In the genomic region with DNA sequence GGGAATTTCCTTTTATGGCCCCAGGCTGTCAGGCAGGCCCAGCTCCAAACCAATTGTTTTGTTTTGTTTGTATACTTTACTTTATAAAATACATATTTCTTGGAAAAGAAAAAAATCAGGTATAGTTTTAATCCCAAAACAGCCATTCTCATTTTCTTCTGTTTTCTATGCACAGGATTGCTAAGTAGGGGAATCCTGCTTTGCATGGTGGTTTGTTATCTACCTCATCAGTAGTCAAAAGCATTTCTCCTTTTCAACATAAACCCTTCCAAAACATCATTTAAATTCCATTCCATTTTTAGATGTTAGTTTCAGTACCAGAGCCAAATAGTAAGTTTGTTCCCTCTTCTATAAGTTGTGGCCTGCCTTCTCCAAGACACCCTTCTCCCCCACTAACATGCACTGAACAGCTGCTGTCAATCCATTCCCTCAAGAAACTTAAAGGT, we compare ENCODE assay signal across 2 cellular contexts.
TF ChIP-seq lines count a peak whose summit lies in the region.

No MANE protein-coding gene starts in this region.

TF ChIP-seq in IMR-90, 13 proteins besides CTCF, POLR2A, EP300 and RAD21 (continued from another document):
- no peak for TF ChIP-seq RFX5 (IDR thresholded peaks at IDR 0.05; ENCODE audit: low read depth, low read length)
- no peak for TF ChIP-seq BHLHE40 (IDR thresholded peaks at IDR 0.05; ENCODE audit: low read depth, low read length)
- TF ChIP-seq SMC3 (IDR thresholded peaks at IDR 0.05; ENCODE audit: low read depth, low read length), result no peak
- TF ChIP-seq MAFK (IDR thresholded peaks at IDR 0.05; ENCODE audit: low read depth, low read length), result no peak
- TF ChIP-seq, protein P1, sequence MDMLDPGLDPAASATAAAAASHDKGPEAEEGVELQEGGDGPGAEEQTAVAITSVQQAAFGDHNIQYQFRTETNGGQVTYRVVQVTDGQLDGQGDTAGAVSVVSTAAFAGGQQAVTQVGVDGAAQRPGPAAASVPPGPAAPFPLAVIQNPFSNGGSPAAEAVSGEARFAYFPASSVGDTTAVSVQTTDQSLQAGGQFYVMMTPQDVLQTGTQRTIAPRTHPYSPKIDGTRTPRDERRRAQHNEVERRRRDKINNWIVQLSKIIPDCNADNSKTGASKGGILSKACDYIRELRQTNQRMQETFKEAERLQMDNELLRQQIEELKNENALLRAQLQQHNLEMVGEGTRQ (IDR thresholded peaks at IDR 0.05; ENCODE audit: low read depth, low read length), result no peak
- TF ChIP-seq MAZ (IDR thresholded peaks at IDR 0.05; ENCODE audit: borderline replicate concordance, low read depth, low read length), result no peak
- TF ChIP-seq CHD1 (IDR thresholded peaks at IDR 0.05; ENCODE audit: low read depth, low read length), result no peak
- TF ChIP-seq, protein P2, sequence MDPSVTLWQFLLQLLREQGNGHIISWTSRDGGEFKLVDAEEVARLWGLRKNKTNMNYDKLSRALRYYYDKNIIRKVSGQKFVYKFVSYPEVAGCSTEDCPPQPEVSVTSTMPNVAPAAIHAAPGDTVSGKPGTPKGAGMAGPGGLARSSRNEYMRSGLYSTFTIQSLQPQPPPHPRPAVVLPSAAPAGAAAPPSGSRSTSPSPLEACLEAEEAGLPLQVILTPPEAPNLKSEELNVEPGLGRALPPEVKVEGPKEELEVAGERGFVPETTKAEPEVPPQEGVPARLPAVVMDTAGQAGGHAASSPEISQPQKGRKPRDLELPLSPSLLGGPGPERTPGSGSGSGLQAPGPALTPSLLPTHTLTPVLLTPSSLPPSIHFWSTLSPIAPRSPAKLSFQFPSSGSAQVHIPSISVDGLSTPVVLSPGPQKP (IDR thresholded peaks at IDR 0.05; ENCODE audit: borderline replicate concordance, low read depth, low read length), result no peak
- no peak for TF ChIP-seq MXI1 (IDR thresholded peaks at IDR 0.05; ENCODE audit: borderline replicate concordance, low read depth, low read length)

TF ChIP-seq in WTC11, 78 proteins besides CTCF, POLR2A, EP300 and RAD21:
- TF ChIP-seq, protein P3, sequence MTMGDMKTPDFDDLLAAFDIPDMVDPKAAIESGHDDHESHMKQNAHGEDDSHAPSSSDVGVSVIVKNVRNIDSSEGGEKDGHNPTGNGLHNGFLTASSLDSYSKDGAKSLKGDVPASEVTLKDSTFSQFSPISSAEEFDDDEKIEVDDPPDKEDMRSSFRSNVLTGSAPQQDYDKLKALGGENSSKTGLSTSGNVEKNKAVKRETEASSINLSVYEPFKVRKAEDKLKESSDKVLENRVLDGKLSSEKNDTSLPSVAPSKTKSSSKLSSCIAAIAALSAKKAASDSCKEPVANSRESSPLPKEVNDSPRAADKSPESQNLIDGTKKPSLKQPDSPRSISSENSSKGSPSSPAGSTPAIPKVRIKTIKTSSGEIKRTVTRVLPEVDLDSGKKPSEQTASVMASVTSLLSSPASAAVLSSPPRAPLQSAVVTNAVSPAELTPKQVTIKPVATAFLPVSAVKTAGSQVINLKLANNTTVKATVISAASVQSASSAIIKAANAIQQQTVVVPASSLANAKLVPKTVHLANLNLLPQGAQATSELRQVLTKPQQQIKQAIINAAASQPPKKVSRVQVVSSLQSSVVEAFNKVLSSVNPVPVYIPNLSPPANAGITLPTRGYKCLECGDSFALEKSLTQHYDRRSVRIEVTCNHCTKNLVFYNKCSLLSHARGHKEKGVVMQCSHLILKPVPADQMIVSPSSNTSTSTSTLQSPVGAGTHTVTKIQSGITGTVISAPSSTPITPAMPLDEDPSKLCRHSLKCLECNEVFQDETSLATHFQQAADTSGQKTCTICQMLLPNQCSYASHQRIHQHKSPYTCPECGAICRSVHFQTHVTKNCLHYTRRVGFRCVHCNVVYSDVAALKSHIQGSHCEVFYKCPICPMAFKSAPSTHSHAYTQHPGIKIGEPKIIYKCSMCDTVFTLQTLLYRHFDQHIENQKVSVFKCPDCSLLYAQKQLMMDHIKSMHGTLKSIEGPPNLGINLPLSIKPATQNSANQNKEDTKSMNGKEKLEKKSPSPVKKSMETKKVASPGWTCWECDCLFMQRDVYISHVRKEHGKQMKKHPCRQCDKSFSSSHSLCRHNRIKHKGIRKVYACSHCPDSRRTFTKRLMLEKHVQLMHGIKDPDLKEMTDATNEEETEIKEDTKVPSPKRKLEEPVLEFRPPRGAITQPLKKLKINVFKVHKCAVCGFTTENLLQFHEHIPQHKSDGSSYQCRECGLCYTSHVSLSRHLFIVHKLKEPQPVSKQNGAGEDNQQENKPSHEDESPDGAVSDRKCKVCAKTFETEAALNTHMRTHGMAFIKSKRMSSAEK (CRISPR knock-in tag; IDR thresholded peaks at IDR 0.05; ENCODE audit: borderline replicate concordance), result 0 out of 2 replicates have a peak, but pooled peaks have one; percentile 15
- no peak for TF ChIP-seq ZNF416 (CRISPR knock-in tag; IDR thresholded peaks at IDR 0.05)
